Comparison of ENCODE assay signal across 30 cellular contexts in the genomic region with DNA sequence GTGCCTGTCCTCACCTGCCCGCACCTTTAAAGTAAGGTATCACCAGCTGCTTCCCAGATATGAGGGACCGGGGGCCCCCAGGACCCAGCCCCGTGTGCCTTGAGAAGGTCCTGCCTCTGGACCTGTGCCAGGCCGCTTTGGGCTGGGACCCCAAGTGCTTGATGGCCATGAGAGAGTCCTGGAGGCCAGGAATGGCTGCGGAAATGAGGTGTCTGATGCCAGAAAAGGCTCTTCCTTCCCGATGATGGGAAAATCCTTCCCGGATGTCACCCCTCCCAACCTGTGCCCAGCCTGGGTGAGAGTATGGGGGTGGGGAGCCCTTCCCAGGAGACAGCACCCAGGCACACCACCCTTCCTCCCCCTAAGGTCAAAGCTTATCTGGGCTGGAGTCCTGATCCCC. TPM values are rescaled to one million over a fixed set of nuclear protein-coding genes. Genes with fewer than 3 reads are reported as not detected.
DNase-seq lines count a peak whose midpoint lies in the region; ATAC-seq, FAIRE-seq and TF ChIP-seq lines count a peak whose summit lies in the region.
"Had no signal": no experiment of that assay in that cellular context is flagged by ENCODE, and none has a peak within 500 bp of the region (broad histone marks: within the 10 kb centered on the region; RNA-seq: fewer than 3 reads in every experiment).

No MANE protein-coding gene starts in this region.

- DNase-seq in heart right ventricle (no peak), Right ventricle myocardium superior (no peak), endothelial cell of umbilical vein (ENCODE audit: low read depth, low spot score) (no peak), osteoblast (ENCODE audit: insufficient read length, low spot score, missing footprints) (no peak), uterus (no peak), NCI-H748 (lab: John Stamatoyannopoulos, UW; ENCODE audit: unreplicated experiment) (no peak)
- DNase-seq in stimulated activated CD4-positive, alpha-beta T cell treated with anti-CD3 and anti-CD28 coated beads, Interleukin-4, amount 100 ng/mL, for 1 hour, result no peak
- DNase-seq: activated CD8-positive, alpha-beta T cell treated with anti-CD3 and anti-CD28 coated beads, Interleukin-2, amount 10 ng/mL, durations not matched to agents 7 days and 5 days; activated naive CD4-positive, alpha-beta T cell; activated T-cell treated with anti-CD3 and anti-CD28 coated beads, Interleukin-2, amount 50 U/mL, for 24 hours; amniotic stem cell; caudate nucleus; H7; Kasumi-1; NCI-H1105; NCI-H2029 treated with DMSO at 0.1 percent for 48 hours; NCI-H446 treated with DMSO at 0.1 percent for 48 hours; retina had no signal

- H2AFZ ChIP-seq in endothelial cell of umbilical vein (ENCODE audit: low read depth, low read length) (no peak overlapping the region), osteoblast (ENCODE audit: low read length) (no peak overlapping the region)

- no peak for ATAC-seq in heart right ventricle
- no peak for ATAC-seq in Right ventricle myocardium superior (ENCODE audit: poor library complexity)
- ATAC-seq in GM21717 (IDR thresholded peaks at IDR 0.05; ENCODE audit: unreplicated experiment), result no peak
- ATAC-seq: activated CD4-positive, CD25-positive, alpha-beta regulatory T cell treated with anti-CD3 and anti-CD28 coated beads, Interleukin-2, amount 50 U/mL, for 24 hours; activated CD8-positive, alpha-beta T cell treated with anti-CD3 and anti-CD28 coated beads, Interleukin-2, amount 10 ng/mL, durations not matched to agents 7 days and 5 days; esophagus mucosa; left lobe of liver had no signal

- H3K9ac ChIP-seq in endothelial cell of umbilical vein (replicated peaks; ENCODE audit: extremely low read depth, insufficient read depth, low read length), result no peak overlapping the region

- H3K36me3 ChIP-seq in heart right ventricle (peaks cover 0 to 7% (median 0%) of the 10 kb centered on the region in 9 donors), endothelial cell of umbilical vein (ENCODE audit: control insufficient read depth in 2 of 2, extremely low read depth in 1 of 2, insufficient read depth in 2 of 2, low read length in 2 of 2) (peaks cover 0 to 5% of the 10 kb centered on the region in 2 experiments), osteoblast (ENCODE audit: insufficient read depth, low read length) (no peaks in the 10 kb centered on the region), uterus (no peaks in the 10 kb centered on the region)
- H3K36me3 ChIP-seq: neutrophil, tibial nerve had no signal

- WGBS in heart right ventricle, 2 donors, result 64 to 74% methylated on average over 7 of the region's 7 CpGs

- TF ChIP-seq POLR2A in endothelial cell of umbilical vein (IDR thresholded peaks at IDR 0.05; ENCODE audit: low read depth, low read length) (no peak), uterus (IDR thresholded peaks at IDR 0.05) (no peak)

- H4K20me1 ChIP-seq in endothelial cell of umbilical vein (replicated peaks; ENCODE audit: control insufficient read depth, extremely low read depth, insufficient read depth, low read length) (no peaks in the 10 kb centered on the region), osteoblast (ENCODE audit: insufficient read depth, low read length) (no peaks in the 10 kb centered on the region)

- TF ChIP-seq CTCF in heart right ventricle (IDR thresholded peaks at IDR 0.05) (no peak), endothelial cell of umbilical vein (IDR thresholded peaks at IDR 0.05; ENCODE audit: extremely low read depth in 1 of 2, insufficient read depth in 1 of 2, low read depth in 1 of 2, low read length in 2 of 2) (no peak), osteoblast (IDR thresholded peaks at IDR 0.05; ENCODE audit: extremely low read depth, low read depth, low read length) (no peak), uterus (IDR thresholded peaks at IDR 0.05) (no peak)

- intact Hi-C loops in heart right ventricle (cut with DNase I) (no loop called here), Right ventricle myocardium superior (cut with DNase I) (no loop called here), endothelial cell of umbilical vein (cut with micrococcal nuclease) (loop anchor here (5.0 kb wide), 1 partner anchor 362 kb away; no protein-coding TSS in a partner anchor), uterus (cut with DNase I; ENCODE audit: low total_unique reads) (no loop called here)

- H3K4me3 ChIP-seq in heart right ventricle, result no peak overlapping the region
- H3K4me3 ChIP-seq in endothelial cell of umbilical vein (replicated peaks in 1 of 3; ENCODE audit: insufficient read depth in 1 of 3, low read depth in 1 of 3, low read length in 3 of 3), result no peak overlapping the region
- no peak overlapping the region for H3K4me3 ChIP-seq in osteoblast (ENCODE audit: insufficient read depth, low read length)
- H3K4me3 ChIP-seq in uterus, result no peak overlapping the region
- H3K4me3 ChIP-seq: tibial nerve had no signal

- peaks cover 61% of the 10 kb centered on the region for H3K79me2 ChIP-seq in endothelial cell of umbilical vein (ENCODE audit: control insufficient read depth, insufficient read depth, low read length)
- peaks cover 45% of the 10 kb centered on the region for H3K79me2 ChIP-seq in osteoblast (ENCODE audit: insufficient read depth, low read length)

- H3K9me1 ChIP-seq in endothelial cell of umbilical vein (replicated peaks; ENCODE audit: control insufficient read depth, extremely low read depth, insufficient read depth, low read length), result no peaks in the 10 kb centered on the region

- CTCF ChIA-PET in endothelial cell of umbilical vein (lab: Charles Lee), result interaction anchor here (0.8 to 1.4 kb wide), 3 partner anchors 11 to 90 kb away, joined by 3 read pairs; no protein-coding TSS in a partner anchor

- dilution Hi-C loops in endothelial cell of umbilical vein (cut with MboI; ENCODE audit: extremely low pct_ligation_motif_present, low sequenced_read_pairs), result no loop called here

- H3K4me1 ChIP-seq in heart right ventricle (peaks cover 54 to 90% (median 80%) of the 10 kb centered on the region in 9 donors), endothelial cell of umbilical vein (ENCODE audit: control insufficient read depth, extremely low read depth, insufficient read depth, low read length) (peaks cover 72% of the 10 kb centered on the region), osteoblast (ENCODE audit: insufficient read depth, low read length) (peaks cover 48% of the 10 kb centered on the region), uterus (peaks cover 16 to 32% of the 10 kb centered on the region in 2 donors)

- FAIRE-seq in endothelial cell of umbilical vein (lab: Jason Lieb, UNC), result no peak
- FAIRE-seq: A204.1, D721Med, GM18507 had no signal

- H3K27me3 ChIP-seq in heart right ventricle (no peaks in the 10 kb centered on the region), endothelial cell of umbilical vein (ENCODE audit: control insufficient read depth in 2 of 2, insufficient read depth in 2 of 2, low read length in 2 of 2) (no peaks in the 10 kb centered on the region), osteoblast (ENCODE audit: insufficient read depth, low read length) (no peaks in the 10 kb centered on the region), uterus (no peaks in the 10 kb centered on the region)
- H3K27me3 ChIP-seq: neutrophil, tibial nerve had no signal

- POLR2A ChIA-PET in endothelial cell of umbilical vein (lab: Charles Lee), result no interaction called here

- no peaks in the 10 kb centered on the region for H3K9me3 ChIP-seq in heart right ventricle
- H3K9me3 ChIP-seq in endothelial cell of umbilical vein (replicated peaks; ENCODE audit: control insufficient read depth, insufficient read depth, low read length), result no peaks in the 10 kb centered on the region
- no peaks in the 10 kb centered on the region for H3K9me3 ChIP-seq in osteoblast (ENCODE audit: low read depth, low read length)
- H3K9me3 ChIP-seq in uterus, result no peaks in the 10 kb centered on the region
- H3K9me3 ChIP-seq: neutrophil, tibial nerve had no signal

- H3K4me2 ChIP-seq in endothelial cell of umbilical vein (ENCODE audit: insufficient read depth, low read length) (no peak overlapping the region), osteoblast (ENCODE audit: insufficient read depth, low read length) (no peak overlapping the region)

- peak overlapping the region; percentile 58 to 91 (median 84) for H3K27ac ChIP-seq in heart right ventricle
- peak overlapping the region; percentile 99 for H3K27ac ChIP-seq in endothelial cell of umbilical vein (ENCODE audit: insufficient read depth, low read depth, low read length)
- peak overlapping the region; percentile 43 for H3K27ac ChIP-seq in osteoblast (ENCODE audit: low read depth, low read length)
- H3K27ac ChIP-seq in uterus, result peak overlapping the region; percentile 70 to 84
- H3K27ac ChIP-seq: C4-2B, neutrophil had no signal

- BruUV-seq in endothelial cell of umbilical vein (replicated peaks; lab: Mats Ljungman, UMichigan), result no TSS peak

RNA-seq across cellular contexts. Expression of a gene that starts 14.1 kb away (rescaled TPM):
- total RNA-seq in heart right ventricle (10 to 100 TPM in 5 of 10 donors, 1 to 10 TPM in 5; 5.1 to 37.2 (median 10.2) TPM), Right ventricle myocardium superior (10.8 TPM), endothelial cell of umbilical vein (99.1 and 143 TPM in 2 replicates), osteoblast (5.1 and 16.5 TPM in 2 replicates), uterus (10 to 100 TPM; 10.5 to 33.1 (median 12.9) TPM)
- polyA plus RNA-seq in heart right ventricle (10 to 100 TPM; 15.1 to 21.3 TPM), endothelial cell of umbilical vein (64.8 and 65.8 TPM in 2 replicates)
- polyA plus RNA-seq in endothelial cell of umbilical vein (2011; cell fraction: cytosol; rRNA removed), result 52.6 and 61.9 TPM in 2 replicates
- polyA plus RNA-seq in endothelial cell of umbilical vein (2011; cell fraction: nucleus; rRNA removed), result 74.4 and 75.9 TPM in 2 replicates
- 91.4 and 101 TPM in 2 replicates for polyA plus RNA-seq in endothelial cell of umbilical vein (2012)
- polyA minus RNA-seq in endothelial cell of umbilical vein, result 84.2 and 86.5 TPM in 2 replicates
- 32.9 TPM for polyA minus RNA-seq in endothelial cell of umbilical vein (2011; cell fraction: cytosol; rRNA and poly(A)+ RNA removed)
- polyA minus RNA-seq in endothelial cell of umbilical vein (2011; cell fraction: nucleus; rRNA and poly(A)+ RNA removed), result 35.4 and 43.0 TPM in 2 replicates
- total RNA-seq: activated CD8-positive, alpha-beta T cell treated with anti-CD3 and anti-CD28 coated beads, Interleukin-2, amount 10 ng/mL, durations not matched to agents 7 days and 5 days had no signal

RNA-seq across cellular contexts. Expression of a gene that starts 22.2 kb away (rescaled TPM):
- not detected for total RNA-seq in heart right ventricle
- not detected for polyA plus RNA-seq in heart right ventricle
- total RNA-seq in Right ventricle myocardium superior, result not detected
- total RNA-seq in endothelial cell of umbilical vein, result 0.77 and 0.78 TPM in 2 replicates
- polyA plus RNA-seq in endothelial cell of umbilical vein, result 0.05 TPM in 1 of 2 replicates, not detected in the other
- 0.03 TPM in 1 of 2 replicates, not detected in the other for polyA plus RNA-seq in endothelial cell of umbilical vein (2011; cell fraction: cytosol; rRNA removed)
- 0.40 and 0.55 TPM in 2 replicates for polyA plus RNA-seq in endothelial cell of umbilical vein (2011; cell fraction: nucleus; rRNA removed)
- 0.16 TPM in 1 of 2 replicates, not detected in the other for polyA plus RNA-seq in endothelial cell of umbilical vein (2012)
- not detected in 2 replicates for polyA minus RNA-seq in endothelial cell of umbilical vein
- not detected for polyA minus RNA-seq in endothelial cell of umbilical vein (2011; cell fraction: cytosol; rRNA and poly(A)+ RNA removed)
- polyA minus RNA-seq in endothelial cell of umbilical vein (2011; cell fraction: nucleus; rRNA and poly(A)+ RNA removed), result 0.14 and 0.34 TPM in 2 replicates
- total RNA-seq in osteoblast, result not detected in 2 replicates
- not detected for total RNA-seq in uterus
- total RNA-seq: activated CD8-positive, alpha-beta T cell treated with anti-CD3 and anti-CD28 coated beads, Interleukin-2, amount 10 ng/mL, durations not matched to agents 7 days and 5 days; glomerular endothelial cell; H7; HT1080; tibial nerve had no signal

RNA-seq across cellular contexts. Expression of a gene that starts 35.8 kb away (rescaled TPM):
- total RNA-seq in heart right ventricle (10 to 100 TPM in 7 of 10 donors, 1 to 10 TPM in 3; 6.2 to 16.4 (median 11.2) TPM), Right ventricle myocardium superior (10.6 TPM), endothelial cell of umbilical vein (0.60 and 0.65 TPM in 2 replicates), osteoblast (0.29 and 0.36 TPM in 2 replicates), uterus (1 to 10 TPM in 1 of 4 donors, under 1 TPM in 1, not detected in 2; 0.69 to 4.1 TPM)
- polyA plus RNA-seq in heart right ventricle (10 to 100 TPM in 1 of 2 donors, 1 to 10 TPM in 1; 1.4 to 11.8 TPM), endothelial cell of umbilical vein (0.94 and 1.1 TPM in 2 replicates)
- polyA plus RNA-seq in endothelial cell of umbilical vein (2011; cell fraction: cytosol; rRNA removed), result 0.21 and 0.23 TPM in 2 replicates
- polyA plus RNA-seq in endothelial cell of umbilical vein (2011; cell fraction: nucleus; rRNA removed), result 1.0 and 1.2 TPM in 2 replicates
- polyA plus RNA-seq in endothelial cell of umbilical vein (2012), result 0.24 TPM in 1 of 2 replicates, not detected in the other
- not detected in 2 replicates for polyA minus RNA-seq in endothelial cell of umbilical vein
- not detected for polyA minus RNA-seq in endothelial cell of umbilical vein (2011; cell fraction: cytosol; rRNA and poly(A)+ RNA removed)
- 0.72 and 0.77 TPM in 2 replicates for polyA minus RNA-seq in endothelial cell of umbilical vein (2011; cell fraction: nucleus; rRNA and poly(A)+ RNA removed)
- total RNA-seq: activated CD8-positive, alpha-beta T cell treated with anti-CD3 and anti-CD28 coated beads, Interleukin-2, amount 10 ng/mL, durations not matched to agents 7 days and 5 days; glomerular endothelial cell; HT1080 had no signal

Comparison
In these comparisons a context has a peak if more than half of its experiments do, and no peak if none do; other contexts are left out.
1. H3K27ac ChIP-seq: peak in every context shown above with its lines; median percentile 99 in endothelial cell of umbilical vein; 84 in heart right ventricle; 77 in uterus; 43 in osteoblast.